18 cellular contexts compared by ENCODE assay signal in the genomic region with DNA sequence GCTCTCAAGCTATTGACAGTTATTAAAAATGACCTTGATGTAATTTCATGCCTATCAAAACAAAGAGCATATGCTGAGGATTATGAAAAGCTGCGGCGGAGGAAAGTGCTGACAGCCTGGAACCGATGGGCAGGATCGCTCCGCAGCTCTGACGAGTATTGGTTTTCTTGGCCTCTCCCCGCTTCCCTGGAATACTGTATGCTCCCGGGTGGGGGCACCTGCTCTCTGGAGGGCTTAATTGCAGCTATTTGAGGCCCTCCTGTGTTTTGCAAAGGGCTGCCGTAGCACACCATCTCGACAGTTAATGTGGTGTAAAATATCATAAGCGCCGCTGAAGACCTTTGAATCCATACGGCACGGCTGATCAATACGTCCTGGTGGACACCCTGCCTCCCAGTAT.
DNase-seq lines count a peak whose midpoint lies in the region; ATAC-seq and TF ChIP-seq lines count a peak whose summit lies in the region.
"Had no signal": no experiment of that assay in that cellular context is flagged by ENCODE, and none has a peak within 500 bp of the region (broad histone marks: within the 10 kb centered on the region; RNA-seq: fewer than 3 reads in every experiment).

No MANE protein-coding gene starts in this region.

- 71% methylated on average over 15 of the region's 15 CpGs for WGBS in prostate gland

- H3K4me1 ChIP-seq in iPS-18a (ENCODE audit: control insufficient read depth, low read depth, low read length) = peaks cover 12% of the 10 kb centered on the region
- no peaks in the 10 kb centered on the region for H3K4me1 ChIP-seq in foreskin keratinocyte
- no peaks in the 10 kb centered on the region for H3K4me1 ChIP-seq in prostate gland (replicated peaks)

- intact Hi-C loops in prostate gland (cut with DNase I) = no loop called here

- ATAC-seq in foreskin keratinocyte = no peak
- ATAC-seq: HepG2, T-cell had no signal

- POLR2A ChIA-PET in GM10248 (lab: Yijun Ruan, JAX) = no interaction called here

- peak; percentile 70 for DNase-seq in NCI-H1092 (lab: John Stamatoyannopoulos, UW)
- peak; percentile 93 for DNase-seq in NCI-H146 (lab: John Stamatoyannopoulos, UW)
- peak; percentile 30 for DNase-seq in NCI-H69 (lab: John Stamatoyannopoulos, UW)
- no peak for DNase-seq in GM10248 (ENCODE audit: extremely low spot score)
- no peak for DNase-seq in NCI-H2196 treated with DMSO at 0.1 percent for 48 hours (lab: John Stamatoyannopoulos, UW; ENCODE audit: unreplicated experiment)
- no peak for DNase-seq in foreskin keratinocyte
- DNase-seq in prostate gland (ENCODE audit: low spot score) = no peak
- DNase-seq: EL, HFFc6, KG1, NCI-H187, NCI-H526 treated with DMSO at 0.1 percent for 48 hours, Right ventricle myocardium superior, SK-N-SH, T-cell had no signal

- no peak for TF ChIP-seq POLR2A in prostate gland (IDR thresholded peaks at IDR 0.05)

- H3K36me3 ChIP-seq in iPS-18a (ENCODE audit: control insufficient read depth, low read depth, low read length) = no peaks in the 10 kb centered on the region
- no peaks in the 10 kb centered on the region for H3K36me3 ChIP-seq in prostate gland

- H3K9ac ChIP-seq in iPS-18a (ENCODE audit: low read length) = no peak overlapping the region
- H3K9ac ChIP-seq: SK-N-SH had no signal

- peaks cover 6% of the 10 kb centered on the region for H3K27me3 ChIP-seq in iPS-18a (ENCODE audit: control insufficient read depth, insufficient read depth, low read length)
- H3K27me3 ChIP-seq in foreskin keratinocyte = no peaks in the 10 kb centered on the region
- H3K27me3 ChIP-seq in prostate gland (replicated peaks; ENCODE audit: insufficient read depth) = no peaks in the 10 kb centered on the region

- no peaks in the 10 kb centered on the region for H3K9me3 ChIP-seq in iPS-18a (ENCODE audit: control insufficient read depth, low read depth, low read length)
- no peaks in the 10 kb centered on the region for H3K9me3 ChIP-seq in prostate gland
- H3K9me3 ChIP-seq: SK-N-SH had no signal

- CTCF ChIA-PET in GM10248 (lab: Yijun Ruan, JAX) = no interaction called here

- H3K4me3 ChIP-seq in iPS-18a (ENCODE audit: low read length) (peak overlapping the region; percentile 26), prostate gland (no peak overlapping the region)

- TF ChIP-seq CTCF in GM10248 (IDR thresholded peaks at IDR 0.05; ENCODE audit: control extremely low read depth, extremely low read depth, low read depth, missing control alignments) (no peak), foreskin keratinocyte (conservative IDR thresholded peaks at IDR 0.05) (no peak), prostate gland (IDR thresholded peaks at IDR 0.05) (no peak)

- H3K27ac ChIP-seq in iPS-18a (ENCODE audit: low read length) = no peak overlapping the region
- H3K27ac ChIP-seq in foreskin keratinocyte = no peak overlapping the region
- no peak overlapping the region for H3K27ac ChIP-seq in prostate gland
- H3K27ac ChIP-seq: C4-2B had no signal

Comparison
In these comparisons a context has a peak if more than half of its experiments do, and no peak if none do; other contexts are left out.
1. DNase-seq: peak in NCI-H1092 (single experiment), NCI-H146 (single experiment) and NCI-H69 (single experiment); none in GM10248 (single experiment), NCI-H2196 treated with DMSO at 0.1 percent for 48 hours (single experiment), foreskin keratinocyte (0 of 2) and prostate gland (single experiment).